In genomic region chr15:59296181-59296617, GRCh38 we compare ENCODE assay signal across 12 cellular contexts.
DNase-seq lines count a peak whose midpoint lies in the region; ATAC-seq and TF ChIP-seq lines count a peak whose summit lies in the region.
"Had no signal": no experiment of that assay in that cellular context is flagged by ENCODE, and none has a peak within 500 bp of the region (broad histone marks: within the 10 kb centered on the region; RNA-seq: fewer than 3 reads in every experiment).

No MANE protein-coding gene starts in this region.

- ATAC-seq in GM18868 (IDR thresholded peaks at IDR 0.05; ENCODE audit: unreplicated experiment): no peak
- ATAC-seq: K562 had no signal

- DNase-seq in A673 (ENCODE audit: low spot score): peak; percentile 55
- DNase-seq in MG63: peak; percentile 85
- no peak for DNase-seq in NCI-H2029 treated with DMSO at 0.1 percent for 48 hours (lab: John Stamatoyannopoulos, UW)
- DNase-seq in stimulated activated CD4-positive, alpha-beta T cell treated with anti-CD3 and anti-CD28 coated beads, Interleukin-4, amount 100 ng/mL, for 1 hour: no peak
- no peak for DNase-seq in activated T-helper 1 cell treated with anti-CD3 and anti-CD28 coated beads, Interleukin-12 subunit alpha, Interleukin-12 subunit beta, Interleukin-2, Interleukin-4 antibody, amounts not matched to agents 30 ng/mL and 10 ng/mL and 1 ng/mL, durations not matched to agents 14 hours and 24 hours and 36 hours (ENCODE audit: low spot score)

- H3K9me3 Mint-ChIP-seq in activated T-helper 1 cell treated with anti-CD3 and anti-CD28 coated beads, Interleukin-12 subunit alpha, Interleukin-12 subunit beta, Interleukin-2, Interleukin-4 antibody, amounts not matched to agents 30 ng/mL and 10 ng/mL and 1 ng/mL, durations not matched to agents 14 hours and 24 hours and 36 hours: peaks cover 3% of the 10 kb centered on the region

- TF ChIP-seq CTCF in A673 (conservative IDR thresholded peaks at IDR 0.05; ENCODE audit: low read depth, low read length): no peak

- CTCF ChIA-PET in A673 (lab: Charles Lee): no interaction called here

- no peaks in the 10 kb centered on the region for H3K27me3 ChIP-seq in A673 (replicated peaks; ENCODE audit: insufficient read depth, low read depth, low read length, poor library complexity)
- no peaks in the 10 kb centered on the region for H3K27me3 ChIP-seq in MG63
- no peaks in the 10 kb centered on the region for H3K27me3 ChIP-seq in mucosa of rectum (ENCODE audit: control insufficient read depth in 2 of 2, insufficient read depth in 2 of 2, low read length in 2 of 2)
- H3K27me3 ChIP-seq: adrenal gland, pancreas had no signal

- POLR2A ChIA-PET in A673 (lab: Charles Lee; ENCODE audit: low non-redundant PET): no interaction called here

- no peak overlapping the region for H3K4me3 Mint-ChIP-seq in activated T-helper 1 cell treated with anti-CD3 and anti-CD28 coated beads, Interleukin-12 subunit alpha, Interleukin-12 subunit beta, Interleukin-2, Interleukin-4 antibody, amounts not matched to agents 30 ng/mL and 10 ng/mL and 1 ng/mL, durations not matched to agents 14 hours and 24 hours and 36 hours

- H3K27ac Mint-ChIP-seq in activated T-helper 1 cell treated with anti-CD3 and anti-CD28 coated beads, Interleukin-12 subunit alpha, Interleukin-12 subunit beta, Interleukin-2, Interleukin-4 antibody, amounts not matched to agents 30 ng/mL and 10 ng/mL and 1 ng/mL, durations not matched to agents 14 hours and 24 hours and 36 hours: no peak overlapping the region

- peaks cover 48% of the 10 kb centered on the region for H3K4me1 Mint-ChIP-seq in activated T-helper 1 cell treated with anti-CD3 and anti-CD28 coated beads, Interleukin-12 subunit alpha, Interleukin-12 subunit beta, Interleukin-2, Interleukin-4 antibody, amounts not matched to agents 30 ng/mL and 10 ng/mL and 1 ng/mL, durations not matched to agents 14 hours and 24 hours and 36 hours (ENCODE audit: low read depth)

- peaks cover 12% of the 10 kb centered on the region for H3K27me3 Mint-ChIP-seq in activated T-helper 1 cell treated with anti-CD3 and anti-CD28 coated beads, Interleukin-12 subunit alpha, Interleukin-12 subunit beta, Interleukin-2, Interleukin-4 antibody, amounts not matched to agents 30 ng/mL and 10 ng/mL and 1 ng/mL, durations not matched to agents 14 hours and 24 hours and 36 hours (ENCODE audit: insufficient read depth)

- no peaks in the 10 kb centered on the region for H3K9me3 ChIP-seq in A673 (ENCODE audit: low read depth, low read length, poor library complexity, severe bottlenecking)
- no peaks in the 10 kb centered on the region for H3K9me3 ChIP-seq in MG63
- H3K9me3 ChIP-seq in mucosa of rectum (ENCODE audit: control insufficient read depth in 2 of 2, low read length in 2 of 2): no peaks in the 10 kb centered on the region
- H3K9me3 ChIP-seq: adrenal gland, pancreas had no signal

- H3K9ac ChIP-seq in mucosa of rectum (ENCODE audit: low read depth in 1 of 2, low read length in 2 of 2): no peak overlapping the region

- H3K4me1 ChIP-seq in A673 (ENCODE audit: insufficient read depth, low read length, poor library complexity, severe bottlenecking): peaks cover 24% of the 10 kb centered on the region
- peaks cover 32 to 44% of the 10 kb centered on the region in 2 donors for H3K4me1 ChIP-seq in mucosa of rectum (ENCODE audit: control insufficient read depth in 2 of 2, insufficient read depth in 2 of 2, low read length in 2 of 2)
- H3K4me1 ChIP-seq: adrenal gland had no signal

- no TSS peak for BruUV-seq in A673 (replicated peaks; lab: Mats Ljungman, UMichigan)

- H3K36me3 ChIP-seq in A673 (ENCODE audit: insufficient read depth, low read length, poor library complexity, severe bottlenecking): no peaks in the 10 kb centered on the region
- no peaks in the 10 kb centered on the region for H3K36me3 ChIP-seq in MG63
- no peaks in the 10 kb centered on the region for H3K36me3 ChIP-seq in mucosa of rectum (ENCODE audit: control insufficient read depth in 2 of 2, insufficient read depth in 2 of 2, low read length in 2 of 2)
- H3K36me3 ChIP-seq: adrenal gland, pancreas had no signal

- peaks cover 9% of the 10 kb centered on the region for H3K36me3 Mint-ChIP-seq in activated T-helper 1 cell treated with anti-CD3 and anti-CD28 coated beads, Interleukin-12 subunit alpha, Interleukin-12 subunit beta, Interleukin-2, Interleukin-4 antibody, amounts not matched to agents 30 ng/mL and 10 ng/mL and 1 ng/mL, durations not matched to agents 14 hours and 24 hours and 36 hours (ENCODE audit: low read depth)

- intact Hi-C loops in A673 (cut with micrococcal nuclease; ENCODE audit: unreplicated experiment): no loop called here
- intact Hi-C loops in activated T-helper 1 cell treated with anti-CD3 and anti-CD28 coated beads, Interleukin-12 subunit alpha, Interleukin-12 subunit beta, Interleukin-2, Interleukin-4 antibody, amounts not matched to agents 30 ng/mL and 10 ng/mL and 1 ng/mL, durations not matched to agents 14 hours and 24 hours and 36 hours (cut with micrococcal nuclease): no loop called here

- H3K4me3 ChIP-seq in A673 (ENCODE audit: low read depth, low read length, poor library complexity, severe bottlenecking) (no peak overlapping the region), MG63 (no peak overlapping the region), mucosa of rectum (ENCODE audit: low read length in 2 of 2) (no peak overlapping the region)
- H3K4me3 ChIP-seq: adrenal gland, K562, pancreas had no signal

- H3K27ac ChIP-seq in A673 (ENCODE audit: low read depth, low read length, poor library complexity, severe bottlenecking): no peak overlapping the region
- peak overlapping the region; percentile 14 for H3K27ac ChIP-seq in cingulate gyrus (ENCODE audit: low read depth, low read length)
- H3K27ac ChIP-seq in mucosa of rectum (ENCODE audit: low read depth in 2 of 2, low read length in 2 of 2): peak overlapping the region; percentile 65 to 74
- H3K27ac ChIP-seq: C4-2B had no signal

Comparison
In these comparisons a context has a peak if more than half of its experiments do, and no peak if none do; other contexts are left out.
1. DNase-seq: peak in A673 (single experiment) and MG63 (single experiment); none in NCI-H2029 treated with DMSO at 0.1 percent for 48 hours (single experiment), stimulated activated CD4-positive, alpha-beta T cell treated with anti-CD3 and anti-CD28 coated beads, Interleukin-4, amount 100 ng/mL, for 1 hour (single experiment) and activated T-helper 1 cell treated with anti-CD3 and anti-CD28 coated beads, Interleukin-12 subunit alpha, Interleukin-12 subunit beta, Interleukin-2, Interleukin-4 antibody, amounts not matched to agents 30 ng/mL and 10 ng/mL and 1 ng/mL, durations not matched to agents 14 hours and 24 hours and 36 hours (single experiment).